15 cellular contexts compared by ENCODE assay signal in the genomic region with DNA sequence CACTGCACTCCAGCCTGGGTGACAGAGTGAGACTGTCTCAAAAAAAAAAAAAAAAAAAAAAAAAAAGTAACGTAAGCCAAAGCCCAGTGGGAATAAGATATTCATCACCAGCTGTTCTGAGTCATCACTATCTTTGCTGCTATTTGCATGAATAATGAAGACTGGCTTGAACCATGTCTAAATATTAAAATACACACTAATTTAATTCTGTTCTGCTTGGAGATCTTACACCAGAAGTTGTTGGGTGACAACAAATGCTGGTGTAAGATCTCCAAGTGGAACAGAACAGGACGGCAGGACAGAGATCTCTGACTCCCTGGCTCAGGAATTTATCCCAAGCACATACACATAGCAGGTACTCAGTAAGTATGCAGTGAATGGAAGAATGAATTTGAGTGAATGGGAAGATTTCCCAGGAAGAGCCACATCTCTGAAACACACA. TPM values are rescaled to one million over a fixed set of nuclear protein-coding genes. Genes with fewer than 3 reads are reported as not detected.
DNase-seq lines count a peak whose midpoint lies in the region; ATAC-seq and TF ChIP-seq lines count a peak whose summit lies in the region.
"Had no signal": no experiment of that assay in that cellular context is flagged by ENCODE, and none has a peak within 500 bp of the region (broad histone marks: within the 10 kb centered on the region; RNA-seq: fewer than 3 reads in every experiment).

No MANE protein-coding gene starts in this region.

- TF ChIP-seq CTCF in colonic mucosa (IDR thresholded peaks at IDR 0.05) = no peak

- H3K79me2 ChIP-seq in Karpas-422 (ENCODE audit: low read length) = no peaks in the 10 kb centered on the region
- H3K79me2 ChIP-seq: hepatocyte had no signal

- no peak overlapping the region for H2AFZ ChIP-seq in Karpas-422 (ENCODE audit: low read length)
- H2AFZ ChIP-seq: hepatocyte had no signal

- ATAC-seq in activated T-helper 17 cell treated with anti-CD3 and anti-CD28 coated beads, Interleukin-2, amount 50 U/mL, for 72 hours (replicated peaks) = peak; percentile 45

- H3K9me2 ChIP-seq in Karpas-422 (replicated peaks; ENCODE audit: insufficient read depth, low read length) = no peaks in the 10 kb centered on the region

- H3K9ac ChIP-seq in Karpas-422 (ENCODE audit: low read length) = no peak overlapping the region
- H3K9ac ChIP-seq in colonic mucosa (ENCODE audit: low read depth in 2 of 2, low read length in 2 of 2) = no peak overlapping the region

- H3K4me2 ChIP-seq in Karpas-422 (ENCODE audit: low read depth, low read length, poor library complexity, severe bottlenecking) = peak overlapping the region; percentile 33
- H3K4me2 ChIP-seq: hepatocyte had no signal

- H3K4me1 ChIP-seq in Karpas-422 (ENCODE audit: low read length) (peaks cover 14% of the 10 kb centered on the region), colonic mucosa (no peaks in the 10 kb centered on the region)
- H3K4me1 ChIP-seq: SJSA1 had no signal

- H3K36me3 Mint-ChIP-seq in activated T-helper 17 cell treated with anti-CD3 and anti-CD28 coated beads, Interleukin-2, amount 50 U/mL, for 72 hours (ENCODE audit: low read depth) = no peaks in the 10 kb centered on the region
- H3K36me3 Mint-ChIP-seq: CD8-positive, alpha-beta memory T cell had no signal

- H3K27ac ChIP-seq in Karpas-422 (ENCODE audit: low read length) = no peak overlapping the region
- no peak overlapping the region for H3K27ac ChIP-seq in colonic mucosa
- H3K27ac ChIP-seq: hepatocyte, SJSA1, spleen had no signal

- no peaks in the 10 kb centered on the region for H3K27me3 Mint-ChIP-seq in activated T-helper 17 cell treated with anti-CD3 and anti-CD28 coated beads, Interleukin-2, amount 50 U/mL, for 72 hours

- H3K4me3 Mint-ChIP-seq in activated T-helper 17 cell treated with anti-CD3 and anti-CD28 coated beads, Interleukin-2, amount 50 U/mL, for 72 hours = no peak overlapping the region
- H3K4me3 Mint-ChIP-seq: CD8-positive, alpha-beta memory T cell had no signal

- no peaks in the 10 kb centered on the region for H3K9me3 Mint-ChIP-seq in activated T-helper 17 cell treated with anti-CD3 and anti-CD28 coated beads, Interleukin-2, amount 50 U/mL, for 72 hours
- H3K9me3 Mint-ChIP-seq: CD8-positive, alpha-beta memory T cell had no signal

- H3K4me1 Mint-ChIP-seq in activated T-helper 17 cell treated with anti-CD3 and anti-CD28 coated beads, Interleukin-2, amount 50 U/mL, for 72 hours = no peaks in the 10 kb centered on the region
- H3K4me1 Mint-ChIP-seq: CD8-positive, alpha-beta memory T cell had no signal

- DNase-seq in AG20443 (ENCODE audit: low spot score) (peak; percentile 82), Karpas-422 (peak; percentile 77), iris pigment epithelial cell (ENCODE audit: low read depth) (peak; percentile 69), colonic mucosa (no peak), amygdala (lab: John Stamatoyannopoulos, UW) (no peak), medulla oblongata (ENCODE audit: extremely low spot score) (no peak)
- DNase-seq in activated effector memory CD4-positive, alpha-beta T cell treated with anti-CD3 and anti-CD28 coated beads, Interleukin-2, amount 50 U/mL, for 16 hours = no peak
- DNase-seq: activated CD4-positive, alpha-beta T cell treated with anti-CD3 and anti-CD28 coated beads for 4 hours; activated effector memory CD4-positive, alpha-beta T cell treated with Interleukin-2 at 50 U/mL for 16 hours; CD8-positive, alpha-beta memory T cell; spleen; stimulated activated CD8-positive, alpha-beta memory T cell treated with anti-CD3 and anti-CD28 coated beads, Interleukin-4, amount 100 ng/mL, for 48 hours had no signal

- no peaks in the 10 kb centered on the region; the same call in 1 of the 2 replicates for H3K27me3 ChIP-seq in Karpas-422 (ENCODE audit: low read length)
- H3K27me3 ChIP-seq in colonic mucosa = no peaks in the 10 kb centered on the region
- H3K27me3 ChIP-seq: hepatocyte, SJSA1 had no signal

- H3K9me3 ChIP-seq in Karpas-422 (ENCODE audit: low read length) (no peaks in the 10 kb centered on the region), colonic mucosa (no peaks in the 10 kb centered on the region)
- H3K9me3 ChIP-seq: spleen had no signal

- H3K4me3 ChIP-seq in Karpas-422 (ENCODE audit: low read length) (no peak overlapping the region), colonic mucosa (no peak overlapping the region)
- H3K4me3 ChIP-seq: hepatocyte, SJSA1, spleen had no signal

- H4K20me1 ChIP-seq in Karpas-422 (ENCODE audit: insufficient read depth, low read depth, low read length) = no peaks in the 10 kb centered on the region

- H3K36me3 ChIP-seq in Karpas-422 (ENCODE audit: insufficient read depth, low read length) (no peaks in the 10 kb centered on the region), colonic mucosa (no peaks in the 10 kb centered on the region)
- H3K36me3 ChIP-seq: SJSA1, spleen had no signal

- no peak overlapping the region for H3K27ac Mint-ChIP-seq in activated T-helper 17 cell treated with anti-CD3 and anti-CD28 coated beads, Interleukin-2, amount 50 U/mL, for 72 hours
- H3K27ac Mint-ChIP-seq: CD8-positive, alpha-beta memory T cell had no signal

- intact Hi-C loops in colonic mucosa (cut with DNase I) = no loop called here

RNA-seq across cellular contexts. Expression of gene DNAH17, which starts 19.6 kb away (rescaled TPM):
- not detected in 2 replicates for total RNA-seq in Karpas-422 (2014; rRNA removed; shearing (Covaris generic); ENCODE audit: low replicate concordance)
- total RNA-seq in activated T-helper 17 cell treated with anti-CD3 and anti-CD28 coated beads, Interleukin-2, amount 50 U/mL, for 72 hours = 1 to 10 TPM in 1 of 2 donors, under 1 TPM in 1; 0.73 to 1.2 TPM
- total RNA-seq in colonic mucosa = under 1 TPM; 0.05 to 0.19 TPM
- total RNA-seq: SJSA1 had no signal

Comparison
In these comparisons a context has a peak if more than half of its experiments do, and no peak if none do; other contexts are left out.
1. DNase-seq: peak in AG20443 (single experiment), Karpas-422 (single experiment) and iris pigment epithelial cell (single experiment); none in activated effector memory CD4-positive, alpha-beta T cell treated with anti-CD3 and anti-CD28 coated beads, Interleukin-2, amount 50 U/mL, for 16 hours (single experiment), colonic mucosa (single experiment), amygdala (0 of 56) and medulla oblongata (single experiment).